8 cellular contexts compared by ENCODE assay signal in genomic region chr17:45600050-45601012, GRCh38.
A peak's percentile ranks its signal among the peaks of the same experiment; 100 is the strongest.
DNase-seq lines count a peak whose midpoint lies in the region; ATAC-seq and TF ChIP-seq lines count a peak whose summit lies in the region.
"Not testable (repeated sequence)": the region's sequence is repeated elsewhere in the genome, so short reads cannot be mapped to it uniquely, and the experiment has no call there.

No MANE protein-coding gene starts in this region.

- not testable (repeated sequence) for H3K9ac ChIP-seq in Loucy (ENCODE audit: low read depth, low read length, poor library complexity, severe bottlenecking)

- CTCF ChIA-PET in CD8-positive, alpha-beta T cell (lab: Charles Lee); activated B cell treated with CpG ODN at 0.5 μM for 24 hours (lab: Charles Lee): not testable (repeated sequence)

- H3K36me3 Mint-ChIP-seq in CD8-positive, alpha-beta T cell; activated B cell treated with CpG ODN at 0.5 μM for 24 hours (ENCODE audit: low read depth); activated T-helper 17 cell treated with anti-CD3 and anti-CD28 coated beads, Interleukin-2, amount 50 U/mL, for 72 hours (ENCODE audit: low read depth); natural killer cell: not testable (repeated sequence)

- not testable (repeated sequence) for H3K79me2 ChIP-seq in Loucy (ENCODE audit: insufficient read depth, low read length)

- H3K27me3 Mint-ChIP-seq in CD8-positive, alpha-beta T cell (ENCODE audit: low read depth); activated B cell treated with CpG ODN at 0.5 μM for 24 hours; activated T-helper 17 cell treated with anti-CD3 and anti-CD28 coated beads, Interleukin-2, amount 50 U/mL, for 72 hours; natural killer cell (ENCODE audit: low read depth in 2 of 2): not testable (repeated sequence)

- not testable (repeated sequence) for H3K27ac ChIP-seq in CD8-positive, alpha-beta T cell (ENCODE audit: low read depth, low read length); upper lobe of right lung

- not testable (repeated sequence) for H4K20me1 ChIP-seq in Loucy (ENCODE audit: insufficient read depth, low read length, poor library complexity, severe bottlenecking)

- POLR2A ChIA-PET in CD8-positive, alpha-beta T cell (lab: Charles Lee) = not testable (repeated sequence)
- POLR2A ChIA-PET in activated B cell treated with CpG ODN at 0.5 μM for 24 hours (lab: Charles Lee) = interaction anchor here (0.7 kb wide), 1 partner anchor 645 kb away, joined by 4 read pairs; no protein-coding TSS in a partner anchor

- not testable (repeated sequence) for H3K27me3 ChIP-seq in CD8-positive, alpha-beta T cell (ENCODE audit: insufficient read depth, low read length); Loucy (ENCODE audit: insufficient read depth, low read length, poor library complexity, severe bottlenecking); upper lobe of right lung

- H3K9me2 ChIP-seq in Loucy (replicated peaks; ENCODE audit: low read depth, low read length) = not testable (repeated sequence)

- H3K4me2 ChIP-seq in Loucy (ENCODE audit: low read depth, low read length, poor library complexity, severe bottlenecking) = peak overlapping the region; percentile 27

- DNase-seq in CD8-positive, alpha-beta T cell; activated B cell treated with CpG ODN at 0.5 μM for 24 hours; upper lobe of right lung: not testable (repeated sequence)
- peak; percentile 63 for DNase-seq in ecto neural progenitor cell (ENCODE audit: low spot score)
- peak; percentile 14 for DNase-seq in kidney tubule cell (ENCODE audit: low spot score)
- DNase-seq in natural killer cell = peak; percentile 18

- not testable (repeated sequence) for H2AFZ ChIP-seq in Loucy (ENCODE audit: low read length)

- H3K27ac Mint-ChIP-seq in CD8-positive, alpha-beta T cell; activated T-helper 17 cell treated with anti-CD3 and anti-CD28 coated beads, Interleukin-2, amount 50 U/mL, for 72 hours; natural killer cell: not testable (repeated sequence)
- H3K27ac Mint-ChIP-seq in activated B cell treated with CpG ODN at 0.5 μM for 24 hours = peak overlapping the region; percentile 56

- H3K9me3 ChIP-seq in CD8-positive, alpha-beta T cell (ENCODE audit: low read length); Loucy (ENCODE audit: insufficient read depth, low read depth, low read length); upper lobe of right lung: not testable (repeated sequence)

- H3K4me3 ChIP-seq in CD8-positive, alpha-beta T cell (ENCODE audit: low read depth, low read length); Loucy (ENCODE audit: low read length, poor library complexity, severe bottlenecking); upper lobe of right lung: not testable (repeated sequence)

- TF ChIP-seq CTCF in CD8-positive, alpha-beta T cell (IDR thresholded peaks at IDR 0.05); Loucy (conservative IDR thresholded peaks at IDR 0.05; ENCODE audit: low read length); activated B cell treated with CpG ODN at 0.5 μM for 24 hours (IDR thresholded peaks at IDR 0.05); natural killer cell (IDR thresholded peaks at IDR 0.05); upper lobe of right lung (IDR thresholded peaks at IDR 0.05): not testable (repeated sequence)

- H3K4me1 ChIP-seq in CD8-positive, alpha-beta T cell (ENCODE audit: insufficient read depth, low read length); Loucy (ENCODE audit: insufficient read depth, low read length, poor library complexity, severe bottlenecking); upper lobe of right lung: not testable (repeated sequence)

- H3K9me3 Mint-ChIP-seq in CD8-positive, alpha-beta T cell; activated B cell treated with CpG ODN at 0.5 μM for 24 hours; activated T-helper 17 cell treated with anti-CD3 and anti-CD28 coated beads, Interleukin-2, amount 50 U/mL, for 72 hours; natural killer cell: not testable (repeated sequence)

- ATAC-seq in CD8-positive, alpha-beta T cell = peak; percentile 61
- ATAC-seq in activated B cell treated with CpG ODN at 0.5 μM for 24 hours (ENCODE audit: low read depth) = peak; percentile 91
- peak; percentile 61 for ATAC-seq in activated T-helper 17 cell treated with anti-CD3 and anti-CD28 coated beads, Interleukin-2, amount 50 U/mL, for 72 hours (replicated peaks)
- ATAC-seq in natural killer cell = peak; percentile 78 to 87 (median 81)
- peak; percentile 37 for ATAC-seq in upper lobe of right lung

- not testable (repeated sequence) for H3K4me3 Mint-ChIP-seq in CD8-positive, alpha-beta T cell; activated T-helper 17 cell treated with anti-CD3 and anti-CD28 coated beads, Interleukin-2, amount 50 U/mL, for 72 hours; natural killer cell
- H3K4me3 Mint-ChIP-seq in activated B cell treated with CpG ODN at 0.5 μM for 24 hours = peak overlapping the region; percentile 35

- H3F3A ChIP-seq in Loucy (ENCODE audit: low read depth) = not testable (repeated sequence)

- intact Hi-C loops in CD8-positive, alpha-beta T cell (cut with DNase I, micrococcal nuclease); activated B cell treated with CpG ODN at 0.5 μM for 24 hours (cut with micrococcal nuclease); natural killer cell (cut with micrococcal nuclease); upper lobe of right lung (cut with DNase I): not testable (repeated sequence)

- not testable (repeated sequence) for H3K36me3 ChIP-seq in CD8-positive, alpha-beta T cell (ENCODE audit: insufficient read depth, low read length); Loucy (ENCODE audit: insufficient read depth, low read length); upper lobe of right lung

- H3K4me1 Mint-ChIP-seq in CD8-positive, alpha-beta T cell (ENCODE audit: low read depth); activated B cell treated with CpG ODN at 0.5 μM for 24 hours; activated T-helper 17 cell treated with anti-CD3 and anti-CD28 coated beads, Interleukin-2, amount 50 U/mL, for 72 hours; natural killer cell: not testable (repeated sequence)

Comparison
In these comparisons a context has a peak if more than half of its experiments do, and no peak if none do; other contexts are left out.
1. ATAC-seq: peak in every context shown above with its lines; median percentile 91 in activated B cell treated with CpG ODN at 0.5 μM for 24 hours; 81 in natural killer cell; 61 in CD8-positive, alpha-beta T cell; 61 in activated T-helper 17 cell treated with anti-CD3 and anti-CD28 coated beads, Interleukin-2, amount 50 U/mL, for 72 hours; 37 in upper lobe of right lung.